8 cellular contexts compared by ENCODE assay signal in genomic region chr10:46228076-46229071, GRCh38. TPM values are rescaled to one million over a fixed set of nuclear protein-coding genes. Genes with fewer than 3 reads are reported as not detected.
DNase-seq lines count a peak whose midpoint lies in the region; ATAC-seq and TF ChIP-seq lines count a peak whose summit lies in the region.

No MANE protein-coding gene starts in this region.

- peaks cover 19% of the 10 kb centered on the region for H3K27me3 Mint-ChIP-seq in nephron progenitor cell (ENCODE audit: low read depth, poor library complexity)

- H3K4me3 ChIP-seq in Panc1 (ENCODE audit: low read depth in 2 of 2, low read length in 2 of 2): no peak overlapping the region

- no peaks in the 10 kb centered on the region for H3K36me3 ChIP-seq in Panc1 (ENCODE audit: control insufficient read depth, insufficient read depth, low read length)

- H3K27ac Mint-ChIP-seq in nephron progenitor cell: no peak overlapping the region

- no TSS peak for BruUV-seq in Panc1 (replicated peaks; lab: Mats Ljungman, UMichigan)

- in situ Hi-C loops in Panc1 (cut with HindIII; ENCODE audit: low pct_unique_long_range_greater_than_20kb, low sequenced_read_pairs): no loop called here

- peaks cover 7% of the 10 kb centered on the region; the same call in 1 of the 2 replicates for H3K4me1 ChIP-seq in Panc1 (ENCODE audit: control insufficient read depth, insufficient read depth, low read length)

- TF ChIP-seq CTCF in Panc1 (IDR thresholded peaks at IDR 0.05) (peak; percentile 87), nephron progenitor cell (IDR thresholded peaks at IDR 0.05) (peak; percentile 81)

- no peak overlapping the region for H3K27ac ChIP-seq in Panc1 (ENCODE audit: low read length)

- POLR2A ChIA-PET in Panc1 (lab: Charles Lee): no interaction called here

- peaks cover 15% of the 10 kb centered on the region for H3K9me3 Mint-ChIP-seq in nephron progenitor cell

- H3K9me3 ChIP-seq in Panc1 (ENCODE audit: control insufficient read depth, insufficient read depth, low read depth, low read length): no peaks in the 10 kb centered on the region

- H3K4me3 Mint-ChIP-seq in nephron progenitor cell: no peak overlapping the region

- CTCF ChIA-PET in Panc1 (lab: Charles Lee): interaction anchor here (0.7 kb wide), 1 partner anchor 10 kb away, joined by 3 read pairs; no protein-coding TSS in a partner anchor

- intact Hi-C loops in Panc1 (cut with micrococcal nuclease; ENCODE audit: unreplicated experiment): no loop called here

- DNase-seq in NCI-H1436 (lab: John Stamatoyannopoulos, UW) (peak; percentile 2), NCI-H1436 treated with DMSO at 0.1 percent for 48 hours (lab: John Stamatoyannopoulos, UW) (no peak), Panc1 (ENCODE audit: low read depth, low spot score) (peak; percentile 36), fibroblast of peridontal ligament (ENCODE audit: extremely low read depth) (peak; percentile 60), nephron progenitor cell (peak; percentile 78)
- peak; percentile 79 to 81 for DNase-seq in activated T-cell treated with anti-CD3 and anti-CD28 coated beads, Interleukin-2, amount 50 U/mL, for 48 hours
- peak; percentile 34 for DNase-seq in stimulated activated naive CD4-positive, alpha-beta T cell treated with Interleukin-2 at 50 U/mL for 16 hours (lab: John Stamatoyannopoulos, UW)

- ATAC-seq in HG03095 (IDR thresholded peaks at IDR 0.05; ENCODE audit: unreplicated experiment): peak; percentile 55
- ATAC-seq in Panc1: peak; percentile 96

- H3K36me3 Mint-ChIP-seq in nephron progenitor cell (ENCODE audit: low read depth): no peaks in the 10 kb centered on the region

- peaks cover 9% of the 10 kb centered on the region for H3K4me1 Mint-ChIP-seq in nephron progenitor cell

- H3K27me3 ChIP-seq in Panc1 (ENCODE audit: control insufficient read depth, insufficient read depth, low read length): no peaks in the 10 kb centered on the region

RNA-seq across cellular contexts. Expression of gene ANTXRL, which starts 58.4 kb away (rescaled TPM):
- total RNA-seq in Panc1 (2021; ENCODE audit: unreplicated experiment): not detected
- not detected for polyA plus RNA-seq in Panc1 (2012; ENCODE audit: insufficient read length)
